In the genomic region with DNA sequence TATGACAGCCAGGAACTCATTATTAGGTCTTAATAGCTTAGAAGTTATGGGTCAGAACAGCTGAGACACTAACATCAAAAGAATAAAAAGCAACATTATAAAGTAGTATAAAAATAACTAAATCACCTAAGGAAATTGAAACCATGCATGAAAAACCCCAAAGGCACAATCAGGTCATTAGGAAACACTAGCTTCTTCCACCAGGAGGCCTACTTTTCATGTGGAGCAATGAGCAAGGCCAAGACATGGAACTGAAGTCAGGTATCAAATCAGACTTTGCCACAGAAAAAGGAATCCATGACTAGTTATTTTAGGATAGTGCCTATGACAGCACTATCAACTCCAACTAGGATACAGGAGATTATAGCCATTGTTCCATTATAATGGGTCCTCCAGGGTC, we compare ENCODE assay signal across 11 cellular contexts. TPM values are rescaled to one million over a fixed set of nuclear protein-coding genes. Genes with fewer than 3 reads are reported as not detected.
A peak's percentile ranks its signal among the peaks of the same experiment; 100 is the strongest.
DNase-seq lines count a peak whose midpoint lies in the region; ATAC-seq and TF ChIP-seq lines count a peak whose summit lies in the region.
"Had no signal": no experiment of that assay in that cellular context is flagged by ENCODE, and none has a peak within 500 bp of the region (broad histone marks: within the 10 kb centered on the region; RNA-seq: fewer than 3 reads in every experiment).

No MANE protein-coding gene starts in this region.

- peaks cover 44% of the 10 kb centered on the region for H3K4me1 ChIP-seq in CD4-positive, alpha-beta memory T cell (ENCODE audit: insufficient read depth, low read length)
- H3K4me1 ChIP-seq: pancreas had no signal

- TF ChIP-seq CTCF in GM12873 (IDR thresholded peaks at IDR 0.05; ENCODE audit: insufficient read depth, low read depth, low read length, missing control alignments) (peak; percentile 34), WERI-Rb-1 (IDR thresholded peaks at IDR 0.05; ENCODE audit: low read depth, low read length) (0 out of 2 replicates have a peak, but pooled peaks have one; percentile 11)

- CTCF ChIA-PET in CD4-positive, alpha-beta memory T cell (lab: Charles Lee; ENCODE audit: partially characterized antibody), result interaction anchor here (0.9 to 2.3 kb wide), 5 partner anchors 36 to 158 kb away, joined by 3 to 18 read pairs (median 3); no protein-coding TSS in a partner anchor

- peak; percentile 19 to 41 (median 26) for DNase-seq in CD4-positive, alpha-beta memory T cell
- no peak for DNase-seq in WERI-Rb-1
- DNase-seq in iris pigment epithelial cell (ENCODE audit: low read depth), result peak; percentile 9
- DNase-seq in left lobe of liver (ENCODE audit: low spot score), result no peak
- DNase-seq in EL, result no peak
- no peak for DNase-seq in activated effector memory CD4-positive, alpha-beta T cell treated with anti-CD3 and anti-CD28 coated beads, Interleukin-2, amount 50 U/mL, for 16 hours
- DNase-seq: NCI-H1417 treated with DMSO at 0.1 percent for 48 hours, pancreas had no signal

- H3K9me3 Mint-ChIP-seq in CD4-positive, alpha-beta memory T cell, result no peaks in the 10 kb centered on the region
- H3K9me3 Mint-ChIP-seq: immature natural killer cell had no signal

- H3K27me3 Mint-ChIP-seq in CD4-positive, alpha-beta memory T cell, result no peaks in the 10 kb centered on the region

- ATAC-seq in left lobe of liver, result no peak
- ATAC-seq: pancreas, Right ventricle myocardium inferior had no signal

- H3K4me3 Mint-ChIP-seq in CD4-positive, alpha-beta memory T cell, result peak overlapping the region in 2 of 8 donors; percentile 25 to 64
- H3K4me3 Mint-ChIP-seq: immature natural killer cell had no signal

- intact Hi-C loops in CD4-positive, alpha-beta memory T cell (cut with micrococcal nuclease), result loop anchor here (1.0 kb wide), 1 partner anchor 154 kb away; no protein-coding TSS in a partner anchor

- H3K27ac Mint-ChIP-seq in CD4-positive, alpha-beta memory T cell, result peak overlapping the region in 3 of 7 donors; percentile 39 to 80 (median 47)

- no peaks in the 10 kb centered on the region for H3K9me3 ChIP-seq in CD4-positive, alpha-beta memory T cell (ENCODE audit: control insufficient read depth in 1 of 2, low read length in 2 of 2)
- no peaks in the 10 kb centered on the region for H3K9me3 ChIP-seq in WERI-Rb-1 (ENCODE audit: severe bottlenecking)
- H3K9me3 ChIP-seq: pancreas had no signal

- peaks cover 13% of the 10 kb centered on the region for H3K36me3 ChIP-seq in CD4-positive, alpha-beta memory T cell (ENCODE audit: insufficient read depth, low read length)
- H3K36me3 ChIP-seq in WERI-Rb-1, result peaks cover 32% of the 10 kb centered on the region
- H3K36me3 ChIP-seq: pancreas had no signal

- POLR2A ChIA-PET in CD4-positive, alpha-beta memory T cell (lab: Charles Lee; ENCODE audit: partially characterized antibody), result interaction anchor here (0.7 kb wide), 1 partner anchor 153 kb away, joined by 4 read pairs; no protein-coding TSS in a partner anchor

- H3K36me3 Mint-ChIP-seq in CD4-positive, alpha-beta memory T cell, result peaks cover 3 to 62% of the 10 kb centered on the region in 2 donors

- no peak overlapping the region for H3K4me3 ChIP-seq in CD4-positive, alpha-beta memory T cell (ENCODE audit: low read length in 2 of 2)
- H3K4me3 ChIP-seq in WERI-Rb-1 (ENCODE audit: low read depth, low read length), result no peak overlapping the region
- H3K4me3 ChIP-seq: pancreas had no signal

- no peak overlapping the region for H3K27ac ChIP-seq in CD4-positive, alpha-beta memory T cell (ENCODE audit: low read depth, low read length)
- H3K27ac ChIP-seq in WERI-Rb-1, result no peak overlapping the region
- H3K27ac ChIP-seq: pancreas had no signal

- H3K27me3 ChIP-seq in CD4-positive, alpha-beta memory T cell (ENCODE audit: insufficient read depth, low read length), result no peaks in the 10 kb centered on the region
- H3K27me3 ChIP-seq in WERI-Rb-1 (ENCODE audit: insufficient read depth, low read depth, severe bottlenecking), result no peaks in the 10 kb centered on the region

- H3K4me1 Mint-ChIP-seq in CD4-positive, alpha-beta memory T cell, result peaks cover 27 to 72% (median 46%) of the 10 kb centered on the region in 4 donors

RNA-seq across cellular contexts. Expression of gene HUWE1, which starts 7.9 kb away (rescaled TPM):
- total RNA-seq in CD4-positive, alpha-beta memory T cell, result 100 to 1,000 TPM; 176 to 202 TPM
- 10 to 100 TPM in 1 of 2 donors, 1 to 10 TPM in 1; 3.3 to 19.0 TPM for polyA plus RNA-seq in CD4-positive, alpha-beta memory T cell
- total RNA-seq in left lobe of liver, result 86.9 TPM

Comparison
In these comparisons a context has a peak if more than half of its experiments do, and no peak if none do; other contexts are left out.
1. DNase-seq: peak in CD4-positive, alpha-beta memory T cell (5 of 5) and iris pigment epithelial cell (single experiment); none in WERI-Rb-1 (single experiment), left lobe of liver (single experiment), EL (single experiment) and activated effector memory CD4-positive, alpha-beta T cell treated with anti-CD3 and anti-CD28 coated beads, Interleukin-2, amount 50 U/mL, for 16 hours (single experiment).